In genomic region chr16:2752850-2753522, GRCh38 we compare ENCODE assay signal across 8 cellular contexts. TPM values are rescaled to one million over a fixed set of nuclear protein-coding genes. Genes with fewer than 3 reads are reported as not detected.
DNase-seq lines count a peak whose midpoint lies in the region; ATAC-seq and TF ChIP-seq lines count a peak whose summit lies in the region.

No MANE protein-coding gene starts in this region.

- H3K4me1 ChIP-seq in left lung = peaks cover 32 to 45% of the 10 kb centered on the region in 2 donors

- peaks cover 0 to 21% of the 10 kb centered on the region in 2 donors for H3K36me3 ChIP-seq in left lung

- DNase-seq in Right ventricle myocardium inferior (ENCODE audit: missing footprints) (no peak), cardiac septum (ENCODE audit: low spot score) (no peak), NCI-H1105 treated with DMSO at 0.1 percent for 48 hours (lab: John Stamatoyannopoulos, UW) (peak; percentile 50), dedifferentiated amniotic fluid mesenchymal stem cell (ENCODE audit: extremely low spot score) (peak; percentile 62), left lung (peak in 1 of 2 donors; percentile 83)
- peak; percentile 76 to 81 for DNase-seq in stimulated activated CD4-positive, alpha-beta T cell treated with anti-CD3 and anti-CD28 coated beads, Interleukin-2, amount 100 ng/mL, for 24 hours

- peak overlapping the region; percentile 88 for H3K4me3 Mint-ChIP-seq in T-helper 1 cell treated with Interleukin-12 subunit alpha and Interleukin-12 subunit beta and Interleukin-4 antibody, amounts not matched to agents 30 μg/mL and 1 μg/mL, for 36 hours

- peaks cover 35% of the 10 kb centered on the region for H3K36me3 Mint-ChIP-seq in T-helper 1 cell treated with Interleukin-12 subunit alpha and Interleukin-12 subunit beta and Interleukin-4 antibody, amounts not matched to agents 30 μg/mL and 1 μg/mL, for 36 hours (ENCODE audit: low read depth)

- no peaks in the 10 kb centered on the region for H3K9me3 ChIP-seq in left lung

- no peaks in the 10 kb centered on the region for H3K9me3 Mint-ChIP-seq in T-helper 1 cell treated with Interleukin-12 subunit alpha and Interleukin-12 subunit beta and Interleukin-4 antibody, amounts not matched to agents 30 μg/mL and 1 μg/mL, for 36 hours

- TF ChIP-seq CTCF in left lung (IDR thresholded peaks at IDR 0.05) = no peak

- H3K27ac ChIP-seq in left lung = peak overlapping the region; percentile 100

- no peaks in the 10 kb centered on the region for H3K27me3 ChIP-seq in left lung

- peak; percentile 85 for ATAC-seq in Right ventricle myocardium inferior
- ATAC-seq in HG02678 (IDR thresholded peaks at IDR 0.05; ENCODE audit: unreplicated experiment) = peak; percentile 39
- peak; percentile 81 for ATAC-seq in left lung

- intact Hi-C loops in Right ventricle myocardium inferior (cut with DNase I) (loop anchor here (1.0 to 2.0 kb wide), 2 partner anchors 24 to 116 kb away; partner anchors contain the start of gene ELOB), cardiac septum (cut with DNase I) (loop anchor here (2.0 to 5.0 kb wide), 3 partner anchors 24 to 159 kb away; partner anchors contain the start of genes ELOB, FLYWCH1 and PRSS27), left lung (cut with DNase I) (no loop called here)

- H3K27me3 Mint-ChIP-seq in T-helper 1 cell treated with Interleukin-12 subunit alpha and Interleukin-12 subunit beta and Interleukin-4 antibody, amounts not matched to agents 30 μg/mL and 1 μg/mL, for 36 hours (ENCODE audit: low read depth) = no peaks in the 10 kb centered on the region

- H3K27ac Mint-ChIP-seq in T-helper 1 cell treated with Interleukin-12 subunit alpha and Interleukin-12 subunit beta and Interleukin-4 antibody, amounts not matched to agents 30 μg/mL and 1 μg/mL, for 36 hours = peak overlapping the region; percentile 75

- H3K4me1 Mint-ChIP-seq in T-helper 1 cell treated with Interleukin-12 subunit alpha and Interleukin-12 subunit beta and Interleukin-4 antibody, amounts not matched to agents 30 μg/mL and 1 μg/mL, for 36 hours (ENCODE audit: low read depth) = peaks cover 53% of the 10 kb centered on the region

- H3K4me3 ChIP-seq in left lung = peak overlapping the region; percentile 87 to 99

RNA-seq across cellular contexts. Expression of gene SRRM2, which starts 0.5 kb away (rescaled TPM):
- total RNA-seq in Right ventricle myocardium inferior (239 TPM), cardiac septum (335 TPM), left lung (100 to 1,000 TPM; 536 to 562 TPM)

RNA-seq across cellular contexts. Expression of gene ELOB, which starts 24.1 kb away (rescaled TPM):
- total RNA-seq in Right ventricle myocardium inferior = 336 TPM
- 278 TPM for total RNA-seq in cardiac septum
- total RNA-seq in left lung = 100 to 1,000 TPM; 200 to 205 TPM

RNA-seq across cellular contexts. Expression of gene PRSS27, which starts 33.0 kb away (rescaled TPM):
- total RNA-seq in Right ventricle myocardium inferior = 0.30 TPM
- total RNA-seq in cardiac septum = 0.40 TPM
- under 1 TPM; 0.45 to 0.70 TPM for total RNA-seq in left lung

RNA-seq across cellular contexts. Expression of gene PRSS33, which starts 34.4 kb away (rescaled TPM):
- total RNA-seq in Right ventricle myocardium inferior (not detected), cardiac septum (not detected), left lung (not detected)

RNA-seq across cellular contexts. Expression of gene PRSS41, which starts 45.3 kb away (rescaled TPM):
- not detected for total RNA-seq in Right ventricle myocardium inferior
- not detected for total RNA-seq in cardiac septum
- not detected for total RNA-seq in left lung

Comparison
In these comparisons a context has a peak if more than half of its experiments do, and no peak if none do; other contexts are left out.
1. DNase-seq: peak in NCI-H1105 treated with DMSO at 0.1 percent for 48 hours (single experiment), dedifferentiated amniotic fluid mesenchymal stem cell (single experiment) and stimulated activated CD4-positive, alpha-beta T cell treated with anti-CD3 and anti-CD28 coated beads, Interleukin-2, amount 100 ng/mL, for 24 hours (2 of 2); none in Right ventricle myocardium inferior (single experiment) and cardiac septum (single experiment).
2. intact Hi-C loops: an anchor here in Right ventricle myocardium inferior (1.0 to 2.0 kb wide) and cardiac septum (2.0 to 5.0 kb wide); none called in left lung.
3. Peak in every context shown above with its lines, with median percentiles within 50 percentile points of each other: ATAC-seq.